ENCODE assay signal across 14 cellular contexts in genomic region chr6:21753571-21754108, GRCh38.
DNase-seq lines count a peak whose midpoint lies in the region; ATAC-seq and TF ChIP-seq lines count a peak whose summit lies in the region.
"Had no signal": no experiment of that assay in that cellular context is flagged by ENCODE, and none has a peak within 500 bp of the region (broad histone marks: within the 10 kb centered on the region; RNA-seq: fewer than 3 reads in every experiment).

No MANE protein-coding gene starts in this region.

- H3K4me3 ChIP-seq in HAP-1 = no peak overlapping the region
- no peak overlapping the region for H3K4me3 ChIP-seq in left ventricle myocardium inferior
- no peak overlapping the region for H3K4me3 ChIP-seq in uterus
- H3K4me3 ChIP-seq: skin epidermis had no signal

- CTCF ChIA-PET in WTC11 (lab: Charles Lee) = interaction anchor here (0.9 to 1.0 kb wide), 2 partner anchors 9 to 160 kb away, joined by 3 read pairs; partner anchors contain the start of gene SOX4

- DNase-seq in HAP-1 (ENCODE audit: low spot score in 2 of 2) = peak; percentile 60 to 66
- no peak for DNase-seq in WTC11 (ENCODE audit: low spot score)
- DNase-seq in left ventricle myocardium inferior = no peak
- no peak for DNase-seq in sciatic nerve (ENCODE audit: low spot score)
- no peak for DNase-seq in NCI-H2081 (lab: John Stamatoyannopoulos, UW)
- no peak for DNase-seq in uterus
- DNase-seq in GM03348 (ENCODE audit: low spot score) = no peak
- DNase-seq in AML-193 (lab: John Stamatoyannopoulos, UW) = no peak
- DNase-seq: activated CD4-positive, alpha-beta T cell treated with anti-CD3 and anti-CD28 coated beads, Interleukin-2, amount 10 ng/mL, durations not matched to agents 7 days and 5 days; activated naive CD4-positive, alpha-beta T cell treated with anti-CD3 and anti-CD28 coated beads for 36 hours; COR-L47; effector memory CD4-positive, alpha-beta T cell; NCI-H2171 treated with DMSO at 0.1 percent for 48 hours had no signal

- H3K27ac Mint-ChIP-seq in WTC11 = peak overlapping the region; percentile 97
- H3K27ac Mint-ChIP-seq: activated CD4-positive, alpha-beta T cell treated with anti-CD3 and anti-CD28 coated beads, Interleukin-2, amount 10 ng/mL, durations not matched to agents 7 days and 5 days; activated naive CD4-positive, alpha-beta T cell treated with anti-CD3 and anti-CD28 coated beads for 36 hours had no signal

- H3K4me1 Mint-ChIP-seq in WTC11 = peaks cover 76% of the 10 kb centered on the region
- H3K4me1 Mint-ChIP-seq: activated CD4-positive, alpha-beta T cell treated with anti-CD3 and anti-CD28 coated beads, Interleukin-2, amount 10 ng/mL, durations not matched to agents 7 days and 5 days had no signal

- no peaks in the 10 kb centered on the region for H3K27me3 ChIP-seq in HAP-1 (ENCODE audit: low read depth)
- H3K27me3 ChIP-seq in left ventricle myocardium inferior (ENCODE audit: low read depth) = no peaks in the 10 kb centered on the region
- no peaks in the 10 kb centered on the region for H3K27me3 ChIP-seq in uterus

- H3K9me3 Mint-ChIP-seq in WTC11 = 0 out of 2 replicates have a peak, but pooled peaks cover 4% of the 10 kb centered on the region
- H3K9me3 Mint-ChIP-seq: activated CD4-positive, alpha-beta T cell treated with anti-CD3 and anti-CD28 coated beads, Interleukin-2, amount 10 ng/mL, durations not matched to agents 7 days and 5 days; activated naive CD4-positive, alpha-beta T cell treated with anti-CD3 and anti-CD28 coated beads for 36 hours had no signal

- no peak overlapping the region for H3K4me3 Mint-ChIP-seq in WTC11
- H3K4me3 Mint-ChIP-seq: activated CD4-positive, alpha-beta T cell treated with anti-CD3 and anti-CD28 coated beads, Interleukin-2, amount 10 ng/mL, durations not matched to agents 7 days and 5 days; activated naive CD4-positive, alpha-beta T cell treated with anti-CD3 and anti-CD28 coated beads for 36 hours had no signal

- intact Hi-C loops in left ventricle myocardium inferior (cut with micrococcal nuclease) = no loop called here
- intact Hi-C loops in sciatic nerve (cut with DNase I) = no loop called here
- intact Hi-C loops in uterus (cut with DNase I; ENCODE audit: low total_unique reads) = no loop called here

- H3K4me1 ChIP-seq in HAP-1 (peaks cover 50% of the 10 kb centered on the region), left ventricle myocardium inferior (peaks cover 14% of the 10 kb centered on the region), uterus (peaks cover 0 to 5% of the 10 kb centered on the region in 2 donors)

- TF ChIP-seq POLR2A in uterus (IDR thresholded peaks at IDR 0.05) = no peak

- H3K36me3 ChIP-seq in HAP-1 (replicated peaks) (no peaks in the 10 kb centered on the region), left ventricle myocardium inferior (no peaks in the 10 kb centered on the region), uterus (no peaks in the 10 kb centered on the region)

- in situ Hi-C loops in HAP-1 (cut with MboI; ENCODE audit: low sequenced_read_pairs) = no loop called here

- TF ChIP-seq CTCF in WTC11 (IDR thresholded peaks at IDR 0.05) (no peak), left ventricle myocardium inferior (IDR thresholded peaks at IDR 0.05; ENCODE audit: borderline replicate concordance) (no peak), uterus (IDR thresholded peaks at IDR 0.05) (no peak)

- peaks cover 23% of the 10 kb centered on the region for H3K36me3 Mint-ChIP-seq in WTC11

- ATAC-seq in WTC11 (peak; percentile 38; the same call in 1 of the 2 replicates), sciatic nerve (peak; percentile 72)

- H3K27ac ChIP-seq in left ventricle myocardium inferior (replicated peaks) (peak overlapping the region; percentile 1), uterus (no peak overlapping the region)
- H3K27ac ChIP-seq: skin epidermis had no signal

- no peaks in the 10 kb centered on the region for H3K27me3 Mint-ChIP-seq in WTC11 (ENCODE audit: low read depth)

- H3K9me3 ChIP-seq in HAP-1 (no peaks in the 10 kb centered on the region), left ventricle myocardium inferior (replicated peaks) (no peaks in the 10 kb centered on the region), uterus (no peaks in the 10 kb centered on the region)

- POLR2A ChIA-PET in WTC11 (lab: Charles Lee) = interaction anchor here (0.6 to 0.8 kb wide), 3 partner anchors 11 to 96 kb away, joined by 3 to 5 read pairs (median 3); no protein-coding TSS in a partner anchor

TF ChIP-seq in WTC11, 78 proteins besides CTCF, POLR2A, EP300 and RAD21:
- no peak for TF ChIP-seq SMAD4 (CRISPR knock-in tag; IDR thresholded peaks at IDR 0.05)
- TF ChIP-seq TP53 (CRISPR knock-in tag; IDR thresholded peaks at IDR 0.05) = no peak
- TF ChIP-seq EMX1 (CRISPR knock-in tag; IDR thresholded peaks at IDR 0.05) = no peak
- TF ChIP-seq HMGXB4 (CRISPR knock-in tag; IDR thresholded peaks at IDR 0.05) = no peak
- TF ChIP-seq TEAD4 (CRISPR knock-in tag; IDR thresholded peaks at IDR 0.05) = no peak
- TF ChIP-seq, protein P1, sequence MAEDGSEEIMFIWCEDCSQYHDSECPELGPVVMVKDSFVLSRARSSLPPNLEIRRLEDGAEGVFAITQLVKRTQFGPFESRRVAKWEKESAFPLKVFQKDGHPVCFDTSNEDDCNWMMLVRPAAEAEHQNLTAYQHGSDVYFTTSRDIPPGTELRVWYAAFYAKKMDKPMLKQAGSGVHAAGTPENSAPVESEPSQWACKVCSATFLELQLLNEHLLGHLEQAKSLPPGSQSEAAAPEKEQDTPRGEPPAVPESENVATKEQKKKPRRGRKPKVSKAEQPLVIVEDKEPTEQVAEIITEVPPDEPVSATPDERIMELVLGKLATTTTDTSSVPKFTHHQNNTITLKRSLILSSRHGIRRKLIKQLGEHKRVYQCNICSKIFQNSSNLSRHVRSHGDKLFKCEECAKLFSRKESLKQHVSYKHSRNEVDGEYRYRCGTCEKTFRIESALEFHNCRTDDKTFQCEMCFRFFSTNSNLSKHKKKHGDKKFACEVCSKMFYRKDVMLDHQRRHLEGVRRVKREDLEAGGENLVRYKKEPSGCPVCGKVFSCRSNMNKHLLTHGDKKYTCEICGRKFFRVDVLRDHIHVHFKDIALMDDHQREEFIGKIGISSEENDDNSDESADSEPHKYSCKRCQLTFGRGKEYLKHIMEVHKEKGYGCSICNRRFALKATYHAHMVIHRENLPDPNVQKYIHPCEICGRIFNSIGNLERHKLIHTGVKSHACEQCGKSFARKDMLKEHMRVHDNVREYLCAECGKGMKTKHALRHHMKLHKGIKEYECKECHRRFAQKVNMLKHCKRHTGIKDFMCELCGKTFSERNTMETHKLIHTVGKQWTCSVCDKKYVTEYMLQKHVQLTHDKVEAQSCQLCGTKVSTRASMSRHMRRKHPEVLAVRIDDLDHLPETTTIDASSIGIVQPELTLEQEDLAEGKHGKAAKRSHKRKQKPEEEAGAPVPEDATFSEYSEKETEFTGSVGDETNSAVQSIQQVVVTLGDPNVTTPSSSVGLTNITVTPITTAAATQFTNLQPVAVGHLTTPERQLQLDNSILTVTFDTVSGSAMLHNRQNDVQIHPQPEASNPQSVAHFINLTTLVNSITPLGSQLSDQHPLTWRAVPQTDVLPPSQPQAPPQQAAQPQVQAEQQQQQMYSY (CRISPR knock-in tag; IDR thresholded peaks at IDR 0.05) = no peak
- TF ChIP-seq TEAD1 (CRISPR knock-in tag; IDR thresholded peaks at IDR 0.05) = no peak
- TF ChIP-seq ETV6 (CRISPR knock-in tag; IDR thresholded peaks at IDR 0.05) = no peak
- TF ChIP-seq KAT7 (CRISPR knock-in tag; IDR thresholded peaks at IDR 0.05; ENCODE audit: borderline replicate concordance) = no peak
TF ChIP-seq in WTC11: peak in this region for 0.

Comparison
In these comparisons a context has a peak if more than half of its experiments do, and no peak if none do; other contexts are left out.
1. DNase-seq: peak in HAP-1 (2 of 2); none in WTC11 (single experiment), left ventricle myocardium inferior (single experiment), sciatic nerve (single experiment), NCI-H2081 (0 of 2), uterus (0 of 2), GM03348 (single experiment) and AML-193 (0 of 2).